12 cellular contexts compared by ENCODE assay signal in the genomic region with DNA sequence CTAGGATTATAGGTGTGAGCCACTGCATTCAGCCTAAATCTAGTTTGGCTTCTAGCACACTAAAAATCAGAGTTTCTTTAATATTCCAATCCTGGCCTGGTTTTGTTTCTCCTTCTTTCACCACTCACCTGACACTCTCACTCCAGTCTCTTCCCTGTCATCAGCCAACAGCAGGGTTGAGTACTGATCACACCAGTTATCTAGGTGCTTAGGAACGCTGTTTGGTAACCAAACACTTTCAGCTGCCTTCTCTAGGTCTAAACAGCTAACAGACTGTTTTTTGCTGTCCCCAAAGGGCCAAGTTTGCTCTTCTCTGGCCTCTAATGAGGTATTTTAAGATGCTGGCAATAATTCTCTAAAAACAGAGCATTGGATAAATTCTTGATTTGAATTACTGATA. TPM values are rescaled to one million over a fixed set of nuclear protein-coding genes. Genes with fewer than 3 reads are reported as not detected.
DNase-seq lines count a peak whose midpoint lies in the region; ATAC-seq and TF ChIP-seq lines count a peak whose summit lies in the region.
"Had no signal": no experiment of that assay in that cellular context is flagged by ENCODE, and none has a peak within 500 bp of the region (broad histone marks: within the 10 kb centered on the region; RNA-seq: fewer than 3 reads in every experiment).

No MANE protein-coding gene starts in this region.

- H3K4me3 ChIP-seq in GM12865 (ENCODE audit: low read depth, low read length) (no peak overlapping the region), OCI-LY1 (ENCODE audit: low read depth, low read length, poor library complexity, severe bottlenecking) (no peak overlapping the region), upper lobe of left lung (no peak overlapping the region)
- H3K4me3 ChIP-seq: colonic mucosa had no signal

- H3K9me3 ChIP-seq in OCI-LY1 (ENCODE audit: low read length) (no peaks in the 10 kb centered on the region), upper lobe of left lung (no peaks in the 10 kb centered on the region)
- H3K9me3 ChIP-seq: colonic mucosa had no signal

- H3K36me3 Mint-ChIP-seq in CD14-positive monocyte: no peaks in the 10 kb centered on the region
- H3K36me3 Mint-ChIP-seq: activated naive CD4-positive, alpha-beta T cell treated with anti-CD3 and anti-CD28 coated beads, Interleukin-2, amount 10 ng/mL, durations not matched to agents 7 days and 5 days had no signal

- H3K4me1 Mint-ChIP-seq in CD14-positive monocyte: peaks cover 10% of the 10 kb centered on the region

- H3K27ac ChIP-seq in OCI-LY1 (ENCODE audit: low read depth, low read length, poor library complexity, severe bottlenecking) (peak overlapping the region; percentile 48), upper lobe of left lung (no peak overlapping the region)
- H3K27ac ChIP-seq: colonic mucosa had no signal

- H3K27me3 ChIP-seq in OCI-LY1 (ENCODE audit: insufficient read depth, low read length) (no peaks in the 10 kb centered on the region), upper lobe of left lung (no peaks in the 10 kb centered on the region)
- H3K27me3 ChIP-seq: colonic mucosa had no signal

- WGBS in upper lobe of left lung, 2 donors: 19 to 71% methylated on average over 1 of the region's 1 CpG

- H3K9me2 ChIP-seq in OCI-LY1 (ENCODE audit: low read depth, low read length): no peaks in the 10 kb centered on the region

- no peak for TF ChIP-seq CTCF in GM12865 (IDR thresholded peaks at IDR 0.05; ENCODE audit: insufficient read depth, low read depth, low read length, missing control alignments)
- TF ChIP-seq CTCF in OCI-LY1 (IDR thresholded peaks at IDR 0.05; ENCODE audit: low read length): no peak
- TF ChIP-seq CTCF in CD14-positive monocyte (IDR thresholded peaks at IDR 0.05): no peak
- no peak for TF ChIP-seq CTCF in upper lobe of left lung (IDR thresholded peaks at IDR 0.05)

- intact Hi-C loops in left cardiac atrium (cut with DNase I): no loop called here
- intact Hi-C loops in CD14-positive monocyte (cut with micrococcal nuclease): no loop called here

- no peaks in the 10 kb centered on the region for H3K9me3 Mint-ChIP-seq in CD14-positive monocyte
- H3K9me3 Mint-ChIP-seq: activated naive CD4-positive, alpha-beta T cell treated with anti-CD3 and anti-CD28 coated beads, Interleukin-2, amount 10 ng/mL, durations not matched to agents 7 days and 5 days had no signal

- TF ChIP-seq EP300 in upper lobe of left lung (IDR thresholded peaks at IDR 0.05): no peak

- H3K9ac ChIP-seq in OCI-LY1 (ENCODE audit: low read length): no peak overlapping the region

- peak; percentile 45 for ATAC-seq in GM21360 (IDR thresholded peaks at IDR 0.05; ENCODE audit: unreplicated experiment)
- peak; percentile 84 to 88 for ATAC-seq in left cardiac atrium
- no peak for ATAC-seq in upper lobe of left lung (ENCODE audit: low FRiP score in 2 of 2)
- ATAC-seq in GM18505 (IDR thresholded peaks at IDR 0.05; ENCODE audit: unreplicated experiment): no peak

- H3K4me3 Mint-ChIP-seq in CD14-positive monocyte: no peak overlapping the region
- H3K4me3 Mint-ChIP-seq: activated naive CD4-positive, alpha-beta T cell treated with anti-CD3 and anti-CD28 coated beads, Interleukin-2, amount 10 ng/mL, durations not matched to agents 7 days and 5 days had no signal

- TF ChIP-seq POLR2A in upper lobe of left lung (IDR thresholded peaks at IDR 0.05): no peak
- no peak for TF ChIP-seq POLR2A in GM18505 (IDR thresholded peaks at IDR 0.05; ENCODE audit: borderline replicate concordance, extremely low read depth, insufficient read depth, insufficient read length)

- no peaks in the 10 kb centered on the region for H3K79me2 ChIP-seq in OCI-LY1 (ENCODE audit: insufficient read depth, low read length)

- no peaks in the 10 kb centered on the region for H3F3A ChIP-seq in OCI-LY1 (ENCODE audit: insufficient read depth, low read length)

- H2AFZ ChIP-seq in OCI-LY1 (ENCODE audit: low read length): no peak overlapping the region

- H3K27me3 Mint-ChIP-seq in CD14-positive monocyte (ENCODE audit: low read depth in 3 of 3): peaks cover 16 to 30% (median 24%) of the 10 kb centered on the region in 3 donors

- H4K20me1 ChIP-seq in OCI-LY1 (ENCODE audit: insufficient read depth, low read length): no peaks in the 10 kb centered on the region

- no peak overlapping the region for H3K4me2 ChIP-seq in OCI-LY1 (ENCODE audit: low read length)

- DNase-seq in GM12865 (ENCODE audit: low read depth): peak; percentile 46
- DNase-seq in left cardiac atrium: no peak
- no peak for DNase-seq in CD14-positive monocyte (ENCODE audit: low spot score)
- no peak for DNase-seq in upper lobe of left lung
- DNase-seq: activated naive CD4-positive, alpha-beta T cell treated with anti-CD3 and anti-CD28 coated beads, Interleukin-2, amount 10 ng/mL, durations not matched to agents 7 days and 5 days; colonic mucosa; foreskin melanocyte; NCI-H2171 treated with DMSO at 0.1 percent for 48 hours had no signal

- H3K27ac Mint-ChIP-seq in CD14-positive monocyte: no peak overlapping the region
- H3K27ac Mint-ChIP-seq: activated naive CD4-positive, alpha-beta T cell treated with anti-CD3 and anti-CD28 coated beads, Interleukin-2, amount 10 ng/mL, durations not matched to agents 7 days and 5 days had no signal

- H3K4me1 ChIP-seq in OCI-LY1 (ENCODE audit: insufficient read depth, low read length, severe bottlenecking) (peaks cover 36% of the 10 kb centered on the region), upper lobe of left lung (no peaks in the 10 kb centered on the region)
- H3K4me1 ChIP-seq: colonic mucosa had no signal

- H3K36me3 ChIP-seq in OCI-LY1 (ENCODE audit: insufficient read depth, low read length): no peaks in the 10 kb centered on the region
- H3K36me3 ChIP-seq in upper lobe of left lung: no peaks in the 10 kb centered on the region
- H3K36me3 ChIP-seq: colonic mucosa had no signal

RNA-seq across cellular contexts. Expression of gene FRRS1, which starts 17.7 kb away (rescaled TPM):
- 1 to 10 TPM; 3.6 to 3.8 TPM for total RNA-seq in left cardiac atrium
- polyA plus RNA-seq in CD14-positive monocyte: 1 to 10 TPM in 1 of 2 donors, under 1 TPM in 1; 0.61 to 2.1 TPM
- total RNA-seq in upper lobe of left lung: 10 to 100 TPM in 2 of 6 donors, 1 to 10 TPM in 4; 2.2 to 12.6 (median 9.3) TPM
- polyA plus RNA-seq: neural cell had no signal

Comparison
In these comparisons a context has a peak if more than half of its experiments do, and no peak if none do; other contexts are left out.
1. ATAC-seq: peak in GM21360 (single experiment) and left cardiac atrium (2 of 2); none in upper lobe of left lung (0 of 2) and GM18505 (single experiment).